In genomic region chr12:26786491-26787124, GRCh38 we compare ENCODE assay signal across 18 cellular contexts. TPM values are rescaled to one million over a fixed set of nuclear protein-coding genes. Genes with fewer than 3 reads are reported as not detected.
DNase-seq lines count a peak whose midpoint lies in the region; ATAC-seq, FAIRE-seq and TF ChIP-seq lines count a peak whose summit lies in the region.
"Had no signal": no experiment of that assay in that cellular context is flagged by ENCODE, and none has a peak within 500 bp of the region (broad histone marks: within the 10 kb centered on the region; RNA-seq: fewer than 3 reads in every experiment).

No MANE protein-coding gene starts in this region.

- H3K4me1 ChIP-seq in endothelial cell of umbilical vein (ENCODE audit: control insufficient read depth, extremely low read depth, insufficient read depth, low read length) (peaks cover 39% of the 10 kb centered on the region), mesenchymal stem cell (ENCODE audit: control insufficient read depth, insufficient read depth, low read depth, low read length) (peaks cover 3% of the 10 kb centered on the region), tibial artery (peaks cover 0 to 38% (median 19%) of the 10 kb centered on the region in 4 donors)
- H3K4me1 ChIP-seq: Caco-2 had no signal

- H3K4me1 Mint-ChIP-seq in activated CD4-positive, alpha-beta T cell treated with anti-CD3 and anti-CD28 coated beads for 36 hours = peaks cover 24% of the 10 kb centered on the region

- H3K36me3 Mint-ChIP-seq in activated CD4-positive, alpha-beta T cell treated with anti-CD3 and anti-CD28 coated beads for 36 hours (ENCODE audit: low read depth) = peaks cover 43% of the 10 kb centered on the region

- no peak for FAIRE-seq in endothelial cell of umbilical vein (lab: Jason Lieb, UNC)
- FAIRE-seq: A204.1 had no signal

- no peak overlapping the region for H3K23ac ChIP-seq in mesenchymal stem cell (ENCODE audit: low read length in 2 of 2)

- TF ChIP-seq CTCF in endothelial cell of umbilical vein (IDR thresholded peaks at IDR 0.05; ENCODE audit: extremely low read depth in 1 of 2, insufficient read depth in 1 of 2, low read depth in 1 of 2, low read length in 2 of 2) (no peak), tibial artery (IDR thresholded peaks at IDR 0.05) (no peak), GM20000 (IDR thresholded peaks at IDR 0.05; ENCODE audit: extremely low read depth, missing control alignments) (no peak)

- H3K27ac ChIP-seq in endothelial cell of umbilical vein (ENCODE audit: insufficient read depth, low read depth, low read length) (peak overlapping the region; percentile 85), mesenchymal stem cell (ENCODE audit: low read length, poor library complexity, severe bottlenecking) (peak overlapping the region; percentile 48), tibial artery (peak overlapping the region; percentile 14 to 38)
- H3K27ac ChIP-seq: HL-60 had no signal

- H4K91ac ChIP-seq in mesenchymal stem cell (ENCODE audit: low read length) = no peak overlapping the region

- no peak for TF ChIP-seq POLR2A in endothelial cell of umbilical vein (IDR thresholded peaks at IDR 0.05; ENCODE audit: low read depth, low read length)

- no peak overlapping the region for H2BK12ac ChIP-seq in mesenchymal stem cell (ENCODE audit: low read length in 2 of 2)

- H2AFZ ChIP-seq in endothelial cell of umbilical vein (ENCODE audit: low read depth, low read length) (no peak overlapping the region), mesenchymal stem cell (ENCODE audit: low read depth, low read length) (no peak overlapping the region)

- H3K9ac ChIP-seq in endothelial cell of umbilical vein (replicated peaks; ENCODE audit: extremely low read depth, insufficient read depth, low read length) (peak overlapping the region; percentile 48), mesenchymal stem cell (ENCODE audit: low read length) (peak overlapping the region; percentile 46)

- H3K27me3 Mint-ChIP-seq in activated CD4-positive, alpha-beta T cell treated with anti-CD3 and anti-CD28 coated beads for 36 hours = no peaks in the 10 kb centered on the region
- H3K27me3 Mint-ChIP-seq: activated CD4-positive, alpha-beta memory T cell treated with anti-CD3 and anti-CD28 coated beads for 36 hours; stimulated activated memory B cell treated with anti-CD40 and anti-IgM and Interleukin-4, amounts not matched to agents 10 μg/mL and 1 μg/mL and 100 μg/mL, for 72 hours had no signal

- peaks cover 2% of the 10 kb centered on the region for H3K9me3 Mint-ChIP-seq in activated CD4-positive, alpha-beta T cell treated with anti-CD3 and anti-CD28 coated beads for 36 hours (ENCODE audit: low read depth)
- H3K9me3 Mint-ChIP-seq: activated CD4-positive, alpha-beta memory T cell treated with anti-CD3 and anti-CD28 coated beads for 36 hours; stimulated activated memory B cell treated with anti-CD40 and anti-IgM and Interleukin-4, amounts not matched to agents 10 μg/mL and 1 μg/mL and 100 μg/mL, for 72 hours had no signal

- WGBS in mesenchymal stem cell = 69% methylated on average over 3 of the region's 5 CpGs

- no peak overlapping the region for H4K8ac ChIP-seq in mesenchymal stem cell (ENCODE audit: low read length)

- H3K9me3 ChIP-seq in endothelial cell of umbilical vein (replicated peaks; ENCODE audit: control insufficient read depth, insufficient read depth, low read length) (no peaks in the 10 kb centered on the region), mesenchymal stem cell (ENCODE audit: control insufficient read depth, low read length) (no peaks in the 10 kb centered on the region), tibial artery (no peaks in the 10 kb centered on the region)
- H3K9me3 ChIP-seq: Caco-2, HAP-1 had no signal

- DNase-seq in activated CD4-positive, alpha-beta T cell treated with anti-CD3 and anti-CD28 coated beads for 36 hours = no peak
- DNase-seq in activated CD4-positive, alpha-beta T cell treated with anti-CD3 and anti-CD28 coated beads for 4 hours = no peak
- DNase-seq in endothelial cell of umbilical vein (ENCODE audit: low read depth, low spot score) (no peak), mesenchymal stem cell (no peak), tibial artery (no peak), GM20000 (ENCODE audit: low spot score) (no peak), DMS53 treated with DMSO at 0.1 percent for 48 hours (lab: John Stamatoyannopoulos, UW; ENCODE audit: unreplicated experiment) (no peak), HEK293T (ENCODE audit: extremely low spot score) (no peak)
- DNase-seq: activated CD4-positive, alpha-beta memory T cell treated with anti-CD3 and anti-CD28 coated beads for 36 hours; Caco-2; caudate nucleus; NCI-H2029; SHP77; stimulated activated CD4-positive, alpha-beta T cell treated with anti-CD3 and anti-CD28 coated beads, Interleukin-4, amount 100 ng/mL, for 24 hours had no signal

- H3K18ac ChIP-seq in mesenchymal stem cell (ENCODE audit: low read depth in 1 of 2, low read length in 2 of 2) = peak overlapping the region in 1 of 2 experiments; percentile 25

- POLR2A ChIA-PET in activated CD4-positive, alpha-beta T cell treated with anti-CD3 and anti-CD28 coated beads for 36 hours (lab: Charles Lee) = no interaction called here
- POLR2A ChIA-PET in endothelial cell of umbilical vein (lab: Charles Lee) (interaction anchor here (0.7 to 1.0 kb wide), 2 partner anchors 46 to 56 kb away, joined by 7 to 10 read pairs; partner anchors contain the start of gene ITPR2), HEK293T (lab: Yijun Ruan, JAX) (no interaction called here)

- H3K27ac Mint-ChIP-seq in activated CD4-positive, alpha-beta T cell treated with anti-CD3 and anti-CD28 coated beads for 36 hours = peak overlapping the region; percentile 49
- H3K27ac Mint-ChIP-seq: activated CD4-positive, alpha-beta memory T cell treated with anti-CD3 and anti-CD28 coated beads for 36 hours; stimulated activated memory B cell treated with anti-CD40 and anti-IgM and Interleukin-4, amounts not matched to agents 10 μg/mL and 1 μg/mL and 100 μg/mL, for 72 hours had no signal

- H2BK15ac ChIP-seq in mesenchymal stem cell (ENCODE audit: low read depth, poor library complexity, severe bottlenecking) = no peak overlapping the region

- intact Hi-C loops in activated CD4-positive, alpha-beta T cell treated with anti-CD3 and anti-CD28 coated beads for 36 hours (cut with DNase I, micrococcal nuclease) = no loop called here
- intact Hi-C loops in endothelial cell of umbilical vein (cut with micrococcal nuclease) (loop anchor here (2.0 kb wide), 3 partner anchors 36 to 46 kb away; partner anchors contain the start of gene ITPR2), tibial artery (cut with DNase I; ENCODE audit: low total_unique reads) (no loop called here)

- H3K4me3 ChIP-seq in endothelial cell of umbilical vein (replicated peaks in 1 of 3; ENCODE audit: insufficient read depth in 1 of 3, low read depth in 1 of 3, low read length in 3 of 3) (no peak overlapping the region), mesenchymal stem cell (ENCODE audit: insufficient read depth in 1 of 2, low read depth in 1 of 2, low read length in 2 of 2) (no peak overlapping the region), tibial artery (no peak overlapping the region)
- H3K4me3 ChIP-seq: HAP-1 had no signal

- H3K9me1 ChIP-seq in endothelial cell of umbilical vein (replicated peaks; ENCODE audit: control insufficient read depth, extremely low read depth, insufficient read depth, low read length) = no peaks in the 10 kb centered on the region

- H3K36me3 ChIP-seq in endothelial cell of umbilical vein (ENCODE audit: control insufficient read depth in 2 of 2, extremely low read depth in 1 of 2, insufficient read depth in 2 of 2, low read length in 2 of 2) (no peaks in the 10 kb centered on the region), mesenchymal stem cell (ENCODE audit: control insufficient read depth in 1 of 2, insufficient read depth in 2 of 2, low read depth in 1 of 2, low read length in 2 of 2) (no peaks in the 10 kb centered on the region), tibial artery (no peaks in the 10 kb centered on the region)
- H3K36me3 ChIP-seq: HAP-1 had no signal

- H2AK5ac ChIP-seq in mesenchymal stem cell (ENCODE audit: low read length, severe bottlenecking) = no peak overlapping the region

- no peak overlapping the region for H3K4me3 Mint-ChIP-seq in activated CD4-positive, alpha-beta T cell treated with anti-CD3 and anti-CD28 coated beads for 36 hours
- H3K4me3 Mint-ChIP-seq: activated CD4-positive, alpha-beta memory T cell treated with anti-CD3 and anti-CD28 coated beads for 36 hours; stimulated activated memory B cell treated with anti-CD40 and anti-IgM and Interleukin-4, amounts not matched to agents 10 μg/mL and 1 μg/mL and 100 μg/mL, for 72 hours had no signal

- H3K27me3 ChIP-seq in endothelial cell of umbilical vein (ENCODE audit: control insufficient read depth in 2 of 2, insufficient read depth in 2 of 2, low read length in 2 of 2) (no peaks in the 10 kb centered on the region), mesenchymal stem cell (ENCODE audit: control insufficient read depth in 1 of 2, insufficient read depth in 1 of 2, low read length in 2 of 2) (no peaks in the 10 kb centered on the region), tibial artery (no peaks in the 10 kb centered on the region)

- peaks cover 4% of the 10 kb centered on the region for H3K79me1 ChIP-seq in mesenchymal stem cell (replicated peaks; ENCODE audit: low read length, poor library complexity, severe bottlenecking)

- H3K4me2 ChIP-seq in endothelial cell of umbilical vein (ENCODE audit: insufficient read depth, low read length) = peak overlapping the region; percentile 23
- no peak overlapping the region for H3K4me2 ChIP-seq in mesenchymal stem cell (ENCODE audit: low read length, poor library complexity, severe bottlenecking)

- no peaks in the 10 kb centered on the region for H4K20me1 ChIP-seq in endothelial cell of umbilical vein (replicated peaks; ENCODE audit: control insufficient read depth, extremely low read depth, insufficient read depth, low read length)

- BruUV-seq in endothelial cell of umbilical vein (replicated peaks; lab: Mats Ljungman, UMichigan) = no TSS peak

- H3K4ac ChIP-seq in mesenchymal stem cell (ENCODE audit: low read depth in 1 of 2, low read length in 2 of 2) = no peak overlapping the region

- H2BK120ac ChIP-seq in mesenchymal stem cell (ENCODE audit: low read depth, low read length) = no peak overlapping the region

- no peak overlapping the region for H2BK5ac ChIP-seq in mesenchymal stem cell (ENCODE audit: low read depth, low read length, poor library complexity, severe bottlenecking)

- no peaks in the 10 kb centered on the region for H3K79me2 ChIP-seq in endothelial cell of umbilical vein (ENCODE audit: control insufficient read depth, insufficient read depth, low read length)

- dilution Hi-C loops in endothelial cell of umbilical vein (cut with MboI; ENCODE audit: extremely low pct_ligation_motif_present, low sequenced_read_pairs) = no loop called here

- ATAC-seq in activated CD4-positive, alpha-beta T cell treated with anti-CD3 and anti-CD28 coated beads for 36 hours = no peak
- ATAC-seq: stimulated activated memory B cell treated with anti-CD40 and anti-IgM and Interleukin-4, amounts not matched to agents 10 μg/mL and 1 μg/mL and 100 μg/mL, for 72 hours had no signal

- H3K14ac ChIP-seq in mesenchymal stem cell (ENCODE audit: low read length in 2 of 2) = no peak overlapping the region

- CTCF ChIA-PET in activated CD4-positive, alpha-beta T cell treated with anti-CD3 and anti-CD28 coated beads for 36 hours (lab: Charles Lee) = no interaction called here
- CTCF ChIA-PET in endothelial cell of umbilical vein (lab: Charles Lee) (interaction anchor here (0.6 to 1.6 kb wide), 13 partner anchors 11 to 229 kb away, joined by 3 to 10 read pairs (median 4); partner anchors contain the start of gene ITPR2), HEK293T (lab: Yijun Ruan, JAX) (no interaction called here)

RNA-seq across cellular contexts. Expression of gene ITPR2, which starts 46.4 kb away (rescaled TPM):
- 10 to 100 TPM; 27.3 to 28.6 TPM for total RNA-seq in activated CD4-positive, alpha-beta T cell treated with anti-CD3 and anti-CD28 coated beads for 36 hours
- total RNA-seq in endothelial cell of umbilical vein = 86.8 and 88.5 TPM in 2 replicates
- 8.7 and 16.2 TPM in 2 replicates for polyA plus RNA-seq in endothelial cell of umbilical vein
- 16.2 and 17.4 TPM in 2 replicates for polyA plus RNA-seq in endothelial cell of umbilical vein (2011; cell fraction: cytosol; rRNA removed)
- 41.9 and 52.4 TPM in 2 replicates for polyA plus RNA-seq in endothelial cell of umbilical vein (2011; cell fraction: nucleus; rRNA removed)
- polyA plus RNA-seq in endothelial cell of umbilical vein (2012) = 72.6 and 81.9 TPM in 2 replicates
- polyA minus RNA-seq in endothelial cell of umbilical vein = 136 and 148 TPM in 2 replicates
- 18.2 TPM for polyA minus RNA-seq in endothelial cell of umbilical vein (2011; cell fraction: cytosol; rRNA and poly(A)+ RNA removed)
- polyA minus RNA-seq in endothelial cell of umbilical vein (2011; cell fraction: nucleus; rRNA and poly(A)+ RNA removed) = 292 and 418 TPM in 2 replicates
- polyA plus RNA-seq in mesenchymal stem cell (2013, experiment 1 of 2) = 7.2 TPM
- polyA plus RNA-seq in mesenchymal stem cell (2013, experiment 2 of 2) = 6.8 TPM

Comparison
In these comparisons a context has a peak if more than half of its experiments do, and no peak if none do; other contexts are left out.
1. H3K27ac ChIP-seq: peak in every context shown above with its lines; median percentile 85 in endothelial cell of umbilical vein; 48 in mesenchymal stem cell; 26 in tibial artery.